ENCODE assay signal across 35 cellular contexts in genomic region chr4:41681054-41681453, GRCh38.
"Had no signal": no experiment of that assay in that cellular context is flagged by ENCODE, and none has a peak within 500 bp of the region (broad histone marks: within the 10 kb centered on the region; RNA-seq: fewer than 3 reads in every experiment).

No MANE protein-coding gene starts in this region.

- H3K4me1 Mint-ChIP-seq: activated B cell treated with CpG ODN at 0.5 μM for 24 hours; activated CD4-positive, alpha-beta T cell treated with anti-CD3 and anti-CD28 coated beads, Interleukin-2, amount 10 ng/mL, durations not matched to agents 24 days and 14 days; activated naive CD8-positive, alpha-beta T cell treated with anti-CD3 and anti-CD28 coated beads for 36 hours; activated T-helper 17 cell treated with anti-CD3 and anti-CD28 coated beads, Interleukin-2, amount 50 U/mL, for 72 hours had no signal

- ATAC-seq: activated CD8-positive, alpha-beta T cell treated with anti-CD3 and anti-CD28 coated beads for 36 hours; activated naive CD4-positive, alpha-beta T cell treated with anti-CD3 and anti-CD28 coated beads, Interleukin-2, amount 50 U/mL, for 72 hours; activated T-cell treated with anti-CD3 and anti-CD28 coated beads, Interleukin-2, amount 50 U/mL, for 4 hours; activated T-cell treated with anti-CD3 and anti-CD28 coated beads, Interleukin-2, amount 50 U/mL, for 72 hours; activated T-helper 17 cell treated with anti-CD3 and anti-CD28 coated beads, Interleukin-2, amount 50 U/mL, for 72 hours; body of pancreas had no signal

- H3K4me3 Mint-ChIP-seq: activated B cell treated with CpG ODN at 0.5 μM for 24 hours; activated CD4-positive, alpha-beta memory T cell treated with anti-CD3 and anti-CD28 coated beads for 36 hours; activated CD4-positive, alpha-beta T cell treated with anti-CD3 and anti-CD28 coated beads, Interleukin-2, amount 10 ng/mL, durations not matched to agents 24 days and 14 days; activated CD8-positive, alpha-beta T cell treated with anti-CD3 and anti-CD28 coated beads for 36 hours; activated naive CD4-positive, alpha-beta T cell treated with anti-CD3 and anti-CD28 coated beads for 36 hours; activated naive CD8-positive, alpha-beta T cell treated with anti-CD3 and anti-CD28 coated beads for 36 hours; activated T-cell treated with anti-CD3 and anti-CD28 coated beads, Interleukin-2, amount 50 U/mL, for 4 hours; activated T-cell treated with anti-CD3 and anti-CD28 coated beads, Interleukin-2, amount 50 U/mL, for 72 hours; activated T-helper 1 cell treated with anti-CD3 and anti-CD28 coated beads, Interleukin-12 subunit alpha, Interleukin-12 subunit beta, Interleukin-2, Interleukin-4 antibody, amounts not matched to agents 30 ng/mL and 10 ng/mL and 1 ng/mL, durations not matched to agents 14 hours and 24 hours and 36 hours; activated T-helper 17 cell treated with anti-CD3 and anti-CD28 coated beads, Interleukin-2, amount 50 U/mL, for 72 hours; T-helper 1 cell treated with Interleukin-12 subunit alpha and Interleukin-12 subunit beta and Interleukin-4 antibody, amounts not matched to agents 30 μg/mL and 1 μg/mL, for 36 hours; T-helper 2 cell treated with Interferon-gamma antibody and Interleukin-4, amounts not matched to agents 5 μg/mL and 100 μg/mL, for 36 hours had no signal

- H3K27me3 Mint-ChIP-seq: activated CD4-positive, alpha-beta T cell treated with anti-CD3 and anti-CD28 coated beads, Interleukin-2, amount 10 ng/mL, durations not matched to agents 24 days and 14 days; activated CD8-positive, alpha-beta T cell treated with anti-CD3 and anti-CD28 coated beads for 36 hours had no signal

- H3K9me3 ChIP-seq: adrenal gland, body of pancreas, breast epithelium had no signal

- H3K36me3 ChIP-seq: brain microvascular endothelial cell had no signal

- DNase-seq: activated B cell treated with CpG ODN at 0.5 μM for 24 hours; activated CD4-positive, alpha-beta memory T cell treated with anti-CD3 and anti-CD28 coated beads for 36 hours; activated CD4-positive, alpha-beta T cell treated with anti-CD3 and anti-CD28 coated beads for 4 hours; activated CD4-positive, alpha-beta T cell treated with anti-CD3 and anti-CD28 coated beads, Interleukin-2, amount 10 ng/mL, durations not matched to agents 24 days and 14 days; activated CD4-positive, alpha-beta T cell treated with anti-CD3 and anti-CD28 coated beads, Interleukin-2, amount 50 U/mL, for 1 hour; activated CD4-positive, alpha-beta T cell treated with anti-CD3 and anti-CD28 coated beads, Interleukin-2, amount 50 U/mL, for 4 hours; activated CD4-positive, CD25-positive, alpha-beta regulatory T cell treated with anti-CD3 and anti-CD28 coated beads, Interleukin-2, amount 50 U/mL, for 72 hours; activated CD8-positive, alpha-beta memory T cell treated with anti-CD3 and anti-CD28 coated beads, Interleukin-2, amount 50 U/mL, for 4 hours; activated CD8-positive, alpha-beta T cell treated with anti-CD3 and anti-CD28 coated beads for 36 hours; activated effector memory CD4-positive, alpha-beta T cell treated with anti-CD3 and anti-CD28 coated beads, Interleukin-2, amount 50 U/mL, for 16 hours; activated gamma-delta T cell treated with Interleukin-2 at 50 U/mL for 16 hours; activated naive CD4-positive, alpha-beta T cell; activated naive CD4-positive, alpha-beta T cell treated with anti-CD3 and anti-CD28 coated beads for 36 hours; activated naive CD4-positive, alpha-beta T cell treated with anti-CD3 and anti-CD28 coated beads, Interleukin-2, amount 50 U/mL, for 16 hours; activated naive CD8-positive, alpha-beta T cell treated with anti-CD3 and anti-CD28 coated beads for 36 hours; activated T-cell treated with anti-CD3 and anti-CD28 coated beads for 4 hours; activated T-cell treated with anti-CD3 and anti-CD28 coated beads, Interleukin-2, amount 50 U/mL, for 1 hour; activated T-cell treated with anti-CD3 and anti-CD28 coated beads, Interleukin-2, amount 50 U/mL, for 4 hours; activated T-cell treated with anti-CD3 and anti-CD28 coated beads, Interleukin-2, amount 50 U/mL, for 72 hours; adrenal gland; amniotic stem cell; aorta; body of pancreas; brain microvascular endothelial cell; central memory CD4-positive, alpha-beta T cell; T-helper 1 cell; T-helper 2 cell; T-helper 9 cell had no signal

- H3K4me1 ChIP-seq: adrenal gland, body of pancreas, breast epithelium had no signal

- H3K9me3 Mint-ChIP-seq: activated B cell treated with CpG ODN at 0.5 μM for 24 hours; activated CD4-positive, alpha-beta memory T cell treated with anti-CD3 and anti-CD28 coated beads for 36 hours; activated CD4-positive, alpha-beta T cell treated with anti-CD3 and anti-CD28 coated beads, Interleukin-2, amount 10 ng/mL, durations not matched to agents 24 days and 14 days; activated CD8-positive, alpha-beta T cell treated with anti-CD3 and anti-CD28 coated beads for 36 hours; activated naive CD4-positive, alpha-beta T cell treated with anti-CD3 and anti-CD28 coated beads for 36 hours; activated naive CD4-positive, alpha-beta T cell treated with anti-CD3 and anti-CD28 coated beads, Interleukin-2, amount 50 U/mL, for 72 hours; activated naive CD8-positive, alpha-beta T cell treated with anti-CD3 and anti-CD28 coated beads for 36 hours; activated T-cell treated with anti-CD3 and anti-CD28 coated beads, Interleukin-2, amount 50 U/mL, for 4 hours; activated T-cell treated with anti-CD3 and anti-CD28 coated beads, Interleukin-2, amount 50 U/mL, for 72 hours; activated T-helper 1 cell treated with anti-CD3 and anti-CD28 coated beads, Interleukin-12 subunit alpha, Interleukin-12 subunit beta, Interleukin-2, Interleukin-4 antibody, amounts not matched to agents 30 ng/mL and 10 ng/mL and 1 ng/mL, durations not matched to agents 14 hours and 24 hours and 36 hours; activated T-helper 17 cell treated with anti-CD3 and anti-CD28 coated beads, Interleukin-2, amount 50 U/mL, for 72 hours; T-helper 1 cell treated with Interleukin-12 subunit alpha and Interleukin-12 subunit beta and Interleukin-4 antibody, amounts not matched to agents 30 μg/mL and 1 μg/mL, for 36 hours; T-helper 2 cell treated with Interferon-gamma antibody and Interleukin-4, amounts not matched to agents 5 μg/mL and 100 μg/mL, for 36 hours had no signal

- H3K4me3 ChIP-seq: adrenal gland, body of pancreas, breast epithelium had no signal

- H3K27ac ChIP-seq: adrenal gland, body of pancreas, brain microvascular endothelial cell, breast epithelium, VCaP had no signal

- H3K27ac Mint-ChIP-seq: activated B cell treated with CpG ODN at 0.5 μM for 24 hours; activated CD4-positive, alpha-beta memory T cell treated with anti-CD3 and anti-CD28 coated beads for 36 hours; activated CD4-positive, alpha-beta T cell treated with anti-CD3 and anti-CD28 coated beads, Interleukin-2, amount 10 ng/mL, durations not matched to agents 24 days and 14 days; activated CD8-positive, alpha-beta T cell treated with anti-CD3 and anti-CD28 coated beads for 36 hours; activated naive CD4-positive, alpha-beta T cell treated with anti-CD3 and anti-CD28 coated beads for 36 hours; activated naive CD4-positive, alpha-beta T cell treated with anti-CD3 and anti-CD28 coated beads, Interleukin-2, amount 50 U/mL, for 72 hours; activated naive CD8-positive, alpha-beta T cell treated with anti-CD3 and anti-CD28 coated beads for 36 hours; activated T-cell treated with anti-CD3 and anti-CD28 coated beads, Interleukin-2, amount 50 U/mL, for 72 hours; activated T-helper 1 cell treated with anti-CD3 and anti-CD28 coated beads, Interleukin-12 subunit alpha, Interleukin-12 subunit beta, Interleukin-2, Interleukin-4 antibody, amounts not matched to agents 30 ng/mL and 10 ng/mL and 1 ng/mL, durations not matched to agents 14 hours and 24 hours and 36 hours; activated T-helper 17 cell treated with anti-CD3 and anti-CD28 coated beads, Interleukin-2, amount 50 U/mL, for 72 hours; T-helper 1 cell treated with Interleukin-12 subunit alpha and Interleukin-12 subunit beta and Interleukin-4 antibody, amounts not matched to agents 30 μg/mL and 1 μg/mL, for 36 hours; T-helper 2 cell treated with Interferon-gamma antibody and Interleukin-4, amounts not matched to agents 5 μg/mL and 100 μg/mL, for 36 hours had no signal

- H3K27me3 ChIP-seq: adrenal gland, body of pancreas, brain microvascular endothelial cell, breast epithelium had no signal

- H3K36me3 Mint-ChIP-seq: activated CD4-positive, alpha-beta memory T cell treated with anti-CD3 and anti-CD28 coated beads for 36 hours; activated naive CD4-positive, alpha-beta T cell treated with anti-CD3 and anti-CD28 coated beads, Interleukin-2, amount 50 U/mL, for 72 hours; activated naive CD8-positive, alpha-beta T cell treated with anti-CD3 and anti-CD28 coated beads for 36 hours had no signal
